27 cellular contexts compared by ENCODE assay signal in the genomic region with DNA sequence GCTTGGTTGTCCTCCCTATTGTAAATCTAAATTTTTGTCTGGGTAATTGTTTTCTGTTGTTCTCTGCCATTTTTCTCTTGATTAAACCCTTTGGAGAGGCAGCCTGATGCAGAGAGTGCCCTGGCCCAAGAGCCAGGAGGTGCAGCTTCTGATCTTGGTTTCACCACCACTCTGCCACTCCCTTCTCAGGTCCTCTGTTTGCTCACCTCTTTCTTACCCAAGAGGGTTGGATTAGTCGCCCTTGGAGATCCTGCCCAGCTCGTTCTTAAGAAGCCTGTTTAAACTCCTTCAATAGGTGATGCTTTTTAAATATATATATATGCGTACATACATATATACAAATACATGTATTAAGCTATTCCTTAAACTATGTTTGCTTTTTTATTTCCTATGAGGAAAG. TPM values are rescaled to one million over a fixed set of nuclear protein-coding genes. Genes with fewer than 3 reads are reported as not detected.
"Had no signal": no experiment of that assay in that cellular context is flagged by ENCODE, and none has a peak within 500 bp of the region (broad histone marks: within the 10 kb centered on the region; RNA-seq: fewer than 3 reads in every experiment).

No MANE protein-coding gene starts in this region.

- H3K27me3 ChIP-seq: ascending aorta, dorsolateral prefrontal cortex, neural progenitor cell, sigmoid colon, suprapubic skin, tibial artery had no signal

- H3K27ac Mint-ChIP-seq: activated naive CD4-positive, alpha-beta T cell treated with anti-CD3 and anti-CD28 coated beads for 36 hours; activated naive CD8-positive, alpha-beta T cell treated with anti-CD3 and anti-CD28 coated beads for 36 hours; effector memory CD8-positive, alpha-beta T cell; memory B cell; naive thymus-derived CD8-positive, alpha-beta T cell; neural progenitor cell had no signal

- H3K27ac ChIP-seq: ascending aorta, neural progenitor cell, parathyroid adenoma, psoas muscle, sigmoid colon, SK-N-MC, suprapubic skin, tibial artery, VCaP had no signal

- ATAC-seq: effector memory CD8-positive, alpha-beta T cell; left ventricle myocardium superior; naive thymus-derived CD8-positive, alpha-beta T cell had no signal

- H3K9me3 Mint-ChIP-seq: activated naive CD4-positive, alpha-beta T cell treated with anti-CD3 and anti-CD28 coated beads for 36 hours; activated naive CD8-positive, alpha-beta T cell treated with anti-CD3 and anti-CD28 coated beads for 36 hours; effector memory CD8-positive, alpha-beta T cell; memory B cell; naive thymus-derived CD8-positive, alpha-beta T cell had no signal

- H3K4me1 Mint-ChIP-seq: activated naive CD8-positive, alpha-beta T cell treated with anti-CD3 and anti-CD28 coated beads for 36 hours; brain; memory B cell; neural progenitor cell had no signal

- H3K9me3 ChIP-seq: ascending aorta, psoas muscle, sigmoid colon, suprapubic skin, tibial artery had no signal

- H3K4me3 ChIP-seq: ascending aorta, dorsolateral prefrontal cortex, neural progenitor cell, psoas muscle, sigmoid colon, SK-N-MC, suprapubic skin, tibial artery had no signal

- H3K36me3 ChIP-seq: ascending aorta, neural progenitor cell, sigmoid colon, suprapubic skin, tibial artery had no signal

- H3K4me3 Mint-ChIP-seq: activated naive CD4-positive, alpha-beta T cell treated with anti-CD3 and anti-CD28 coated beads for 36 hours; activated naive CD8-positive, alpha-beta T cell treated with anti-CD3 and anti-CD28 coated beads for 36 hours; brain; effector memory CD8-positive, alpha-beta T cell; memory B cell; naive thymus-derived CD8-positive, alpha-beta T cell; neural progenitor cell had no signal

- DNase-seq: activated CD4-positive, alpha-beta T cell treated with anti-CD3 and anti-CD28 coated beads for 4 hours; activated CD4-positive, alpha-beta T cell treated with anti-CD3 and anti-CD28 coated beads, Interleukin-2, amount 50 U/mL, for 4 hours; activated effector memory CD4-positive, alpha-beta T cell treated with Interleukin-2 at 50 U/mL for 16 hours; activated naive CD4-positive, alpha-beta T cell treated with anti-CD3 and anti-CD28 coated beads for 36 hours; activated naive CD8-positive, alpha-beta T cell treated with anti-CD3 and anti-CD28 coated beads for 36 hours; central memory CD4-positive, alpha-beta T cell; dorsolateral prefrontal cortex; effector memory CD8-positive, alpha-beta T cell; left ventricle myocardium superior; naive thymus-derived CD8-positive, alpha-beta T cell; occipital lobe; psoas muscle; sigmoid colon; small intestine; stimulated activated CD4-positive, alpha-beta T cell treated with anti-CD3 and anti-CD28 coated beads, Interleukin-15, amount 100 ng/mL, for 24 hours; stimulated activated CD4-positive, alpha-beta T cell treated with anti-CD3 and anti-CD28 coated beads, Interleukin-2, amount 100 ng/mL, for 24 hours; stimulated activated naive CD4-positive, alpha-beta T cell; tibial artery had no signal

- H3K36me3 Mint-ChIP-seq: activated naive CD8-positive, alpha-beta T cell treated with anti-CD3 and anti-CD28 coated beads for 36 hours; brain; memory B cell; naive thymus-derived CD8-positive, alpha-beta T cell; neural progenitor cell had no signal

RNA-seq across cellular contexts. Expression of a gene that starts 19.8 kb away (rescaled TPM):
- total RNA-seq: naive thymus-derived CD8-positive, alpha-beta T cell; T-helper 1 cell treated with Interleukin-12 subunit alpha and Interleukin-12 subunit beta and Interleukin-4 antibody, amounts not matched to agents 30 ng/mL and 1 ng/mL, for 36 hours had no signal
